Comparison of ENCODE assay signal across 1 cellular context in the genomic region with DNA sequence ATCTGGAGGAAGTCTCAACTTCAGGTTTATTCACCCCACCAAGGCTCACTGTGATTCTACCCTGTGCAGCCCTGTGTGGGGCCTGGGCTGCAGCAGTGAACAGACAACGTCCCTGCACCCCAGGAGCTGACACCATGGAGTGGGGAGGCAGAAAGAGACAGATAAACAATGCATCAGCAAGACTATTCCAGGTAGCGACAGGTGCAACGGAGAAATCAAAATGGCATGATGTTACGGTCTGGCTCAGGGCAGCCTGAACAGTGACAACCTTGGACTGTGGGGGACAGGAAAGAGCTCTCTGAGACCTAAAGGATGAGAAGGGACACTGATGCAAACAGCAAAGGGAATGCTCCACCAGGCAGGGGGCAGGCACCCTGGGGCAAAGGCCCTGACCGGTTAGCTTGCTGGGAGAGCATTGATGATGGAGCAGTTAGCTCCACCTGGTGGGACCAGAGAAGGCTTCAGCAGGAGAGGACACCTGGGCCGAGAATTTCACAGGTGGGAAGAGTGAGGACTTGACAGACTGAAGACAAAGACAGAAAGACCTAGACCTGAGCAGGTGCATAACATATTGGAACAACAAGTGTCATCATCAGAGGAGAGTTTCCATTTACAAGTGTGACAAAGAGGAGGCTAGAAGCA.
TF ChIP-seq lines count a peak whose summit lies in the region.

No MANE protein-coding gene starts in this region.

TF ChIP-seq in SK-N-SH treated with all-trans-retinoic acid at 6 μM for 48 hours, 23 proteins besides CTCF, POLR2A, EP300 and RAD21 (continued from another document):
- TF ChIP-seq CSRNP3 (CRISPR knock-in tag; IDR thresholded peaks at IDR 0.05) = no peak
- no peak for TF ChIP-seq ZFP30 (CRISPR knock-in tag; IDR thresholded peaks at IDR 0.05)
- TF ChIP-seq ISL1 (CRISPR knock-in tag; IDR thresholded peaks at IDR 0.05) = no peak
- no peak for TF ChIP-seq ZFP3 (CRISPR knock-in tag; IDR thresholded peaks at IDR 0.05)
- TF ChIP-seq ZC3H10 (CRISPR knock-in tag; IDR thresholded peaks at IDR 0.05) = no peak
- no peak for TF ChIP-seq ESRRG (CRISPR knock-in tag; IDR thresholded peaks at IDR 0.05)
- TF ChIP-seq, protein P1, sequence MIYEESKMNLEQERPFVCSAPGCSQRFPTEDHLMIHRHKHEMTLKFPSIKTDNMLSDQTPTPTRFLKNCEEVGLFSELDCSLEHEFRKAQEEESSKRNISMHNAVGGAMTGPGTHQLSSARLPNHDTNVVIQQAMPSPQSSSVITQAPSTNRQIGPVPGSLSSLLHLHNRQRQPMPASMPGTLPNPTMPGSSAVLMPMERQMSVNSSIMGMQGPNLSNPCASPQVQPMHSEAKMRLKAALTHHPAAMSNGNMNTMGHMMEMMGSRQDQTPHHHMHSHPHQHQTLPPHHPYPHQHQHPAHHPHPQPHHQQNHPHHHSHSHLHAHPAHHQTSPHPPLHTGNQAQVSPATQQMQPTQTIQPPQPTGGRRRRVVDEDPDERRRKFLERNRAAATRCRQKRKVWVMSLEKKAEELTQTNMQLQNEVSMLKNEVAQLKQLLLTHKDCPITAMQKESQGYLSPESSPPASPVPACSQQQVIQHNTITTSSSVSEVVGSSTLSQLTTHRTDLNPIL (CRISPR knock-in tag; IDR thresholded peaks at IDR 0.05; ENCODE audit: low read depth) = no peak
TF ChIP-seq in SK-N-SH treated with all-trans-retinoic acid at 6 μM for 48 hours: peak in this region for 0.
